Comparison of ENCODE assay signal across 18 cellular contexts in the genomic region with DNA sequence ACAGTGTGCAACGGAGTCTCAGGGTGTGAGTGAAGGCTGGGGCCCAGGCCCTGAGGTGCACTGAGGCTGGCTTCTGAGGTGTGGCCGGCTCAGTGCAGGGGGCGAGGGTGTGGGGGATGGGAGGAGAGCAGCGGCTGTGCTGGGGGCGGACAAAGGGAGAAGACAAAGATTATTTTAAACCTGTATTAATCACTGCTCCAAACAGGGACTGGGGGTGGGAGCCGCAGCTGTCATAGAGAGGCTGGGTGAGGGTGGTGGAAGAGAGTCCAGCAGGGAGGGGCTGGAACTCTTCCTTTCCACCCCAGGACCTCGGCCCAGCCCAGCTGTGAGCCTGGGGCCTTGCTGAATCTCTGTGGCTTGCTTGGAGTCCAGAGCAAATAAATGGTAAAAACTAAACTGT.
A peak's percentile ranks its signal among the peaks of the same experiment; 100 is the strongest.
DNase-seq lines count a peak whose midpoint lies in the region; ATAC-seq and TF ChIP-seq lines count a peak whose summit lies in the region.
"Had no signal": no experiment of that assay in that cellular context is flagged by ENCODE, and none has a peak within 500 bp of the region (broad histone marks: within the 10 kb centered on the region; RNA-seq: fewer than 3 reads in every experiment).

No MANE protein-coding gene starts in this region.

- DNase-seq in DMS 273 (lab: John Stamatoyannopoulos, UW; ENCODE audit: unreplicated experiment) (peak; percentile 24), DMS 273 treated with DMSO at 0.1 percent for 48 hours (lab: John Stamatoyannopoulos, UW) (no peak), esophagus muscularis mucosa (ENCODE audit: extremely low spot score) (no peak), psoas muscle (no peak), body of pancreas (no peak), NCI-H146 treated with DMSO at 0.1 percent for 48 hours (lab: John Stamatoyannopoulos, UW; ENCODE audit: unreplicated experiment) (no peak), foreskin fibroblast (no peak)
- DNase-seq: BE2C, Calu3, NCI-H1048, NCI-H1417 treated with DMSO at 0.1 percent for 48 hours, NCI-H2171 treated with DMSO at 0.1 percent for 48 hours, NCI-H510A treated with DMSO at 0.1 percent for 48 hours, PC-3 had no signal

- H3K9me3 ChIP-seq in esophagus muscularis mucosa: no peaks in the 10 kb centered on the region
- no peaks in the 10 kb centered on the region for H3K9me3 ChIP-seq in psoas muscle
- no peaks in the 10 kb centered on the region for H3K9me3 ChIP-seq in body of pancreas
- H3K9me3 ChIP-seq: BE2C, SJSA1 had no signal

- H3K4me1 ChIP-seq in esophagus muscularis mucosa (peaks cover 43 to 67% (median 57%) of the 10 kb centered on the region in 4 donors), psoas muscle (peaks cover 20% of the 10 kb centered on the region), body of pancreas (peaks cover 11% of the 10 kb centered on the region)
- H3K4me1 ChIP-seq: SJSA1 had no signal

- H3K36me3 ChIP-seq in esophagus muscularis mucosa: no peaks in the 10 kb centered on the region
- no peaks in the 10 kb centered on the region for H3K36me3 ChIP-seq in psoas muscle (ENCODE audit: insufficient read depth in 1 of 2, low read depth in 1 of 2)
- no peaks in the 10 kb centered on the region for H3K36me3 ChIP-seq in body of pancreas (replicated peaks in 1 of 2; ENCODE audit: insufficient read depth in 1 of 2, low read depth in 2 of 2)
- H3K36me3 ChIP-seq: BE2C, SJSA1 had no signal

- TF ChIP-seq POLR2A in esophagus muscularis mucosa (IDR thresholded peaks at IDR 0.05; ENCODE audit: low read depth) (no peak), body of pancreas (IDR thresholded peaks at IDR 0.05) (no peak)

- H3K4me3 ChIP-seq in esophagus muscularis mucosa (no peak overlapping the region), psoas muscle (no peak overlapping the region), body of pancreas (no peak overlapping the region), foreskin fibroblast (ENCODE audit: low read depth in 1 of 2, low read length in 2 of 2) (no peak overlapping the region)
- H3K4me3 ChIP-seq: SJSA1 had no signal

- H3K9me3 Mint-ChIP-seq in nephron: no peaks in the 10 kb centered on the region

- intact Hi-C loops in esophagus muscularis mucosa (cut with DNase I) (no loop called here), psoas muscle (cut with DNase I) (no loop called here), body of pancreas (cut with DNase I) (no loop called here)

- no peaks in the 10 kb centered on the region for H3K27me3 ChIP-seq in esophagus muscularis mucosa
- H3K27me3 ChIP-seq in psoas muscle (ENCODE audit: insufficient read depth in 3 of 3, low read length in 2 of 3): no peaks in the 10 kb centered on the region
- H3K27me3 ChIP-seq in body of pancreas: no peaks in the 10 kb centered on the region
- H3K27me3 ChIP-seq: BE2C had no signal

- H3K4me3 Mint-ChIP-seq in nephron: peak overlapping the region in 1 of 3 experiments; percentile 19

- no peak for TF ChIP-seq CTCF in esophagus muscularis mucosa (IDR thresholded peaks at IDR 0.05)
- TF ChIP-seq CTCF in nephron (IDR thresholded peaks at IDR 0.05; ENCODE audit: unreplicated experiment in 3 of 3): no peak
- TF ChIP-seq CTCF in psoas muscle (IDR thresholded peaks at IDR 0.05): no peak
- TF ChIP-seq CTCF in body of pancreas (IDR thresholded peaks at IDR 0.05): no peak
- no peak for TF ChIP-seq CTCF in foreskin fibroblast (IDR thresholded peaks at IDR 0.05; ENCODE audit: low read depth, low read length)

- H3K27me3 Mint-ChIP-seq in nephron (ENCODE audit: low read depth): peaks cover 13% of the 10 kb centered on the region

- peak overlapping the region; percentile 45 to 81 (median 67) for H3K27ac Mint-ChIP-seq in nephron

- TF ChIP-seq EP300 in esophagus muscularis mucosa (IDR thresholded peaks at IDR 0.05): no peak

- peaks cover 74% of the 10 kb centered on the region for H3K4me1 Mint-ChIP-seq in nephron

- WGBS in esophagus muscularis mucosa: 71% methylated on average over 7 of the region's 7 CpGs
- WGBS in psoas muscle, 3 donors: 58 to 65% (median 65%) methylated on average over 7 of the region's 7 CpGs
- 83 to 84% methylated on average over 7 of the region's 7 CpGs for WGBS in body of pancreas, 2 donors

- H3K36me3 Mint-ChIP-seq in nephron (ENCODE audit: low read depth): no peaks in the 10 kb centered on the region

- ATAC-seq in psoas muscle: peak; percentile 52 to 65 (median 58)
- ATAC-seq in body of pancreas: no peak
- ATAC-seq: PC-3 had no signal

- H3K27ac ChIP-seq in esophagus muscularis mucosa (replicated peaks in 1 of 4) (peak overlapping the region; percentile 11 to 75 (median 70)), psoas muscle (no peak overlapping the region), body of pancreas (no peak overlapping the region)
- H3K27ac ChIP-seq: 22Rv1, HL-60, SJSA1 had no signal

Comparison
In these comparisons a context has a peak if more than half of its experiments do, and no peak if none do; other contexts are left out.
1. H3K27ac ChIP-seq: peak in esophagus muscularis mucosa (4 of 4); none in psoas muscle (single experiment) and body of pancreas (0 of 4).